Comparison of ENCODE assay signal across 8 cellular contexts in the genomic region with DNA sequence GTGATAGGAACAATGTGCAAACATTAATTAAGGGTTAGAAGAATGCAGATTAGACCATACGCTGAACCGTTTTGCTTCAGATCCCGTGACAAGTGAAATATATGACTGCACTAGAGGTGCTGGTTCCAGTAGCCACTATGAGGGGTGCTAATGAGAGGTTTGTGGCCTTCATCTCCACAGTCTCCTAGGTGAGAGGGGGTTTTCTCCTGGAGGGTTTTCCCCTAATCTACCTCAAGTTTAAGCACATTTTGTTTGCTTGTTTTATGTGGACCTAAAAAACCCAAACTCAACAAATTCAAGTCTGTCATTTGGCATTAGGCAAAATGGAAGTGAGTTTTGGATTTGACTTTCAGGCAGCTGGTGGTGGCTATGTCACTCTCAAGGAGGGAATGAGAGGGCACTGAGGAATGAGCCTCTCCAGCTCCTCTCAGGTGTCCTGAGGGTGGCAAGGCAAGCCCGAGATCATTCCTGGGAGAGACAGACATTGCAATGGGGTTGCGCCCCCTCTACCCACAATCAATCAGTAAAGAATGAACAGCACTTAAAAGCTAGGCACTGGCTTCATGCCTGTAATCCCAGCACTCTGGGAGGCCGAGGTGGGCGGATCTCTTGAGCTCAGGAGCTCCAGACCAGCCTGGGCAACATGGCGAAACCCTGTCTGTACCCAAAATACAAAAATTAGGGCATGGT. TPM values are rescaled to one million over a fixed set of nuclear protein-coding genes. Genes with fewer than 3 reads are reported as not detected.
DNase-seq lines count a peak whose midpoint lies in the region; ATAC-seq, FAIRE-seq and TF ChIP-seq lines count a peak whose summit lies in the region.

No MANE protein-coding gene starts in this region.

- H3K27ac ChIP-seq in A673 (ENCODE audit: low read depth, low read length, poor library complexity, severe bottlenecking) (no peak overlapping the region), HUES6 (ENCODE audit: low read depth, low read length) (no peak overlapping the region), GM12878 (ENCODE audit: control insufficient read depth, insufficient read depth) (peak overlapping the region; percentile 95), osteoblast (ENCODE audit: low read depth, low read length) (no peak overlapping the region)

- peak; percentile 40 for ATAC-seq in GM12878

- SMC1A ChIA-PET in GM12878 (lab: Charles Lee; ENCODE audit: uncharacterized antibody, unreplicated experiment), result interaction anchor here (0.5 to 14.4 kb wide), 11 partner anchors 16 to 414 kb away, joined by 3 to 159 read pairs (median 7); a partner anchor contains a TSS

- POLR2A ChIA-PET in A673 (lab: Charles Lee; ENCODE audit: low non-redundant PET), result no interaction called here
- POLR2A ChIA-PET in GM12878 (lab: Charles Lee), result interaction anchor here (0.5 to 2.5 kb wide), 10 partner anchors 9 to 201 kb away, joined by 3 to 25 read pairs (median 6); a partner anchor contains a TSS

- intact Hi-C loops in A673 (cut with micrococcal nuclease; ENCODE audit: unreplicated experiment), result loop anchor here (1.0 to 5.0 kb wide), 2 partner anchors 38 to 256 kb away; no protein-coding TSS in a partner anchor
- intact Hi-C loops in GM12878 (cut with micrococcal nuclease; ENCODE audit: unreplicated experiment), result loop anchor here (1.0 to 10.0 kb wide), 2 partner anchors 201 to 413 kb away; a partner anchor contains a TSS

- peak overlapping the region; percentile 92 for H2AFZ ChIP-seq in GM12878 (ENCODE audit: control insufficient read depth, low read depth, low read length)
- H2AFZ ChIP-seq in osteoblast (ENCODE audit: low read length), result no peak overlapping the region

- peaks cover 5% of the 10 kb centered on the region for H3K4me1 ChIP-seq in A673 (ENCODE audit: insufficient read depth, low read length, poor library complexity, severe bottlenecking)
- H3K4me1 ChIP-seq in HUES6 (ENCODE audit: control insufficient read depth, insufficient read depth, low read length), result peaks cover 6% of the 10 kb centered on the region; the same call in 1 of the 2 replicates
- no peaks in the 10 kb centered on the region; the same call in none of the 2 replicates for H3K4me1 ChIP-seq in GM12878 (ENCODE audit: control insufficient read depth, insufficient read depth, low read length)
- peaks cover 20% of the 10 kb centered on the region for H3K4me1 ChIP-seq in osteoblast (ENCODE audit: insufficient read depth, low read length)

- no peaks in the 10 kb centered on the region for H3K36me3 ChIP-seq in A673 (ENCODE audit: insufficient read depth, low read length, poor library complexity, severe bottlenecking)
- no peaks in the 10 kb centered on the region for H3K36me3 ChIP-seq in HUES6 (ENCODE audit: control insufficient read depth, insufficient read depth, low read length)
- no peaks in the 10 kb centered on the region for H3K36me3 ChIP-seq in GM12878 (ENCODE audit: control insufficient read depth in 2 of 2, insufficient read depth in 2 of 2, low read length in 1 of 2)
- no peaks in the 10 kb centered on the region for H3K36me3 ChIP-seq in osteoblast (ENCODE audit: insufficient read depth, low read length)

- TF ChIP-seq CTCF in A673 (conservative IDR thresholded peaks at IDR 0.05; ENCODE audit: low read depth, low read length) (no peak), GM12878 (IDR thresholded peaks at IDR 0.05 in 2 of 3, conservative IDR thresholded peaks at IDR 0.05 in 1 of 3; ENCODE audit: control insufficient read depth in 2 of 3, extremely low read depth in 1 of 3, insufficient read depth in 1 of 3, low read depth in 3 of 3, low read length in 3 of 3) (no peak), osteoblast (IDR thresholded peaks at IDR 0.05; ENCODE audit: extremely low read depth, low read depth, low read length) (no peak)

- H3K4me3 ChIP-seq in A673 (ENCODE audit: low read depth, low read length, poor library complexity, severe bottlenecking), result peak overlapping the region; percentile 72
- H3K4me3 ChIP-seq in HUES6 (ENCODE audit: low read depth, low read length), result peak overlapping the region; percentile 84; the same call in 1 of the 2 replicates
- H3K4me3 ChIP-seq in GM12878, result peak overlapping the region; percentile 78; the same call in 1 of the 2 replicates
- no peak overlapping the region for H3K4me3 ChIP-seq in osteoblast (ENCODE audit: insufficient read depth, low read length)

- no peak for TF ChIP-seq POLR2A in GM12878 (IDR thresholded peaks at IDR 0.05; ENCODE audit: low read depth, low read length)

- H3K79me2 ChIP-seq in GM12878 (ENCODE audit: control insufficient read depth, insufficient read depth, low read length), result no peaks in the 10 kb centered on the region
- H3K79me2 ChIP-seq in osteoblast (ENCODE audit: insufficient read depth, low read length), result no peaks in the 10 kb centered on the region

- TF ChIP-seq RAD21 in GM12878 (IDR thresholded peaks at IDR 0.05; ENCODE audit: insufficient read depth, low read depth, low read length), result no peak

- 59% methylated on average over 8 of the region's 8 CpGs for WGBS in GM12878 (ENCODE audit: insufficient coverage, insufficient replicate concordance, low lambda C conversion rate, missing lambda C conversion rate)

- RAD21 ChIA-PET in GM12878 (lab: Charles Lee; ENCODE audit: unreplicated experiment), result interaction anchor here (0.6 to 8.2 kb wide), 9 partner anchors 15 to 594 kb away, joined by 3 to 104 read pairs (median 5); a partner anchor contains a TSS

- H4K20me1 ChIP-seq in GM12878 (ENCODE audit: control insufficient read depth, insufficient read depth) (no peaks in the 10 kb centered on the region), osteoblast (ENCODE audit: insufficient read depth, low read length) (no peaks in the 10 kb centered on the region)

- no peaks in the 10 kb centered on the region for H3K27me3 ChIP-seq in A673 (replicated peaks; ENCODE audit: insufficient read depth, low read depth, low read length, poor library complexity)
- H3K27me3 ChIP-seq in HUES6 (ENCODE audit: control insufficient read depth, insufficient read depth, low read length), result no peaks in the 10 kb centered on the region
- H3K27me3 ChIP-seq in GM12878 (replicated peaks in 1 of 2; ENCODE audit: control insufficient read depth in 2 of 2, insufficient read depth in 2 of 2, low read length in 1 of 2), result no peaks in the 10 kb centered on the region
- H3K27me3 ChIP-seq in osteoblast (ENCODE audit: insufficient read depth, low read length), result no peaks in the 10 kb centered on the region

- CTCF ChIA-PET in A673 (lab: Charles Lee), result interaction anchor here (0.7 to 1.0 kb wide), 2 partner anchors 39 to 525 kb away, joined by 5 read pairs; no protein-coding TSS in a partner anchor
- CTCF ChIA-PET in GM12878 (lab: Yijun Ruan, JAX), result interaction anchor here (0.9 to 11.2 kb wide), 13 partner anchors 14 to 410 kb away, joined by 3 to 253 read pairs (median 7); a partner anchor contains a TSS

- peak in 1 of 2 experiments; percentile 63; a peak in 2 of 4 replicates for TF ChIP-seq EP300 in GM12878 (IDR thresholded peaks at IDR 0.05; ENCODE audit: borderline replicate concordance in 1 of 2, control insufficient read depth in 1 of 2, low read depth in 2 of 2, low read length in 2 of 2)

- BruUV-seq in A673 (replicated peaks; lab: Mats Ljungman, UMichigan) (no TSS peak), GM12878 (replicated peaks; lab: Mats Ljungman, UMichigan) (no TSS peak)

- peak; percentile 13 for FAIRE-seq in GM12878 (lab: Jason Lieb, UNC)

- in situ Hi-C loops in GM12878 (cut with MboI), result loop anchor here (5.0 kb wide), 1 partner anchor 191 kb away; no protein-coding TSS in a partner anchor

- H3K9me3 ChIP-seq in A673 (ENCODE audit: low read depth, low read length, poor library complexity, severe bottlenecking) (no peaks in the 10 kb centered on the region), HUES6 (ENCODE audit: control insufficient read depth, insufficient read depth, low read depth, low read length) (no peaks in the 10 kb centered on the region), GM12878 (replicated peaks; ENCODE audit: control insufficient read depth, insufficient read depth, low read length) (no peaks in the 10 kb centered on the region), osteoblast (ENCODE audit: low read depth, low read length) (no peaks in the 10 kb centered on the region)

- H3K9ac ChIP-seq in HUES6 (ENCODE audit: low read length) (no peak overlapping the region), GM12878 (ENCODE audit: control insufficient read depth, insufficient read depth, low read length) (peak overlapping the region; percentile 96; the same call in 1 of the 2 replicates)

- DNase-seq in A673 (ENCODE audit: low spot score) (no peak), GM12878 (ENCODE audit: low read depth, low spot score) (peak; percentile 38), osteoblast (ENCODE audit: insufficient read length, low spot score, missing footprints) (no peak), UCSD-AML1 (lab: John Stamatoyannopoulos, UW; ENCODE audit: unreplicated experiment) (no peak), Kasumi-1 (lab: John Stamatoyannopoulos, UW) (no peak), NOMO-1 treated with DMSO at 0.1 percent for 48 hours (lab: John Stamatoyannopoulos, UW; ENCODE audit: unreplicated experiment) (no peak)
- no peak for DNase-seq in activated T-cell treated with anti-CD3 and anti-CD28 coated beads, Interleukin-2, amount 50 U/mL, for 48 hours

- H3K4me2 ChIP-seq in GM12878 (ENCODE audit: control insufficient read depth, insufficient read depth) (peak overlapping the region; percentile 95), osteoblast (ENCODE audit: insufficient read depth, low read length) (peak overlapping the region; percentile 97)

RNA-seq across cellular contexts. Expression of a gene that starts 13.9 kb away (rescaled TPM):
- total RNA-seq in A673 (2021) (42.9 and 43.2 TPM in 2 replicates), GM12878 (2014; rRNA removed) (1.6 TPM in 2 replicates), GM12878 (2014; rRNA removed; fragmentation: Illumina TruSeq; extraction: Trizol) (0.58 and 1.7 TPM in 2 replicates), GM12878 (2021) (1.4 and 2.4 TPM in 2 replicates), osteoblast (3.3 and 4.1 TPM in 2 replicates)
- total RNA-seq in GM12878 (2013; cell fraction: nucleolus; rRNA removed), result 23.9 and 24.1 TPM in 2 replicates
- 2.3 TPM for polyA plus RNA-seq in GM12878 (2011; ENCODE audit: low read depth)
- polyA plus RNA-seq in GM12878 (2011; rRNA removed) (3.9 and 5.7 TPM in 2 replicates), GM12878 (2014; fragmentation: Illumina TruSeq; extraction: Trizol) (0.17 and 1.0 TPM in 2 replicates), GM12878 (2014; fragmentation: Nextera tagmentation; extraction: Ambion mirVana) (under 1 TPM in 1 of 2 experiments, not detected in 1; 0.04 TPM), GM12878 (2014; rRNA removed) (1.2 and 1.3 TPM in 2 replicates), GM12878 (2016; fragmentation: Nextera tagmentation; extraction: Ambion mirVana) (under 1 TPM; 0.08 to 0.75 TPM)
- 5.3 and 5.7 TPM in 2 replicates for polyA plus RNA-seq in GM12878 (2011; cell fraction: cytosol; rRNA removed)
- polyA plus RNA-seq in GM12878 (2011; cell fraction: nucleus; rRNA removed), result 7.9 and 12.0 TPM in 2 replicates
- 8.5 and 8.6 TPM in 2 replicates for polyA plus RNA-seq in GM12878 (2012)
- polyA minus RNA-seq in GM12878 (2011; rRNA and poly(A)+ RNA removed), result 3.4 and 10.1 TPM in 2 replicates
- 0.73 and 4.3 TPM in 2 replicates for polyA minus RNA-seq in GM12878 (2011; cell fraction: cytosol; rRNA and poly(A)+ RNA removed)
- 6.2 and 7.7 TPM in 2 replicates for polyA minus RNA-seq in GM12878 (2011; cell fraction: nucleus; rRNA and poly(A)+ RNA removed)

RNA-seq across cellular contexts. Expression of a gene that starts 50.3 kb away (rescaled TPM):
- total RNA-seq in A673 (2021) (not detected in 2 replicates), GM12878 (2014; rRNA removed) (not detected in 2 replicates), GM12878 (2014; rRNA removed; fragmentation: Illumina TruSeq; extraction: Trizol) (not detected in 2 replicates), GM12878 (2021) (not detected in 2 replicates), osteoblast (not detected in 2 replicates)
- total RNA-seq in GM12878 (2013; cell fraction: nucleolus; rRNA removed), result not detected in 2 replicates
- polyA plus RNA-seq in GM12878 (2011; ENCODE audit: low read depth), result 0.13 TPM
- polyA plus RNA-seq in GM12878 (2011; rRNA removed) (0.03 TPM in 1 of 2 replicates, not detected in the other), GM12878 (2014; fragmentation: Illumina TruSeq; extraction: Trizol) (not detected in 2 replicates), GM12878 (2014; fragmentation: Nextera tagmentation; extraction: Ambion mirVana) (under 1 TPM; 0.02 to 0.11 TPM), GM12878 (2014; rRNA removed) (not detected in 2 replicates), GM12878 (2016; fragmentation: Nextera tagmentation; extraction: Ambion mirVana) (under 1 TPM; 0.18 to 0.21 TPM)
- polyA plus RNA-seq in GM12878 (2011; cell fraction: cytosol; rRNA removed), result not detected in 2 replicates
- not detected in 2 replicates for polyA plus RNA-seq in GM12878 (2011; cell fraction: nucleus; rRNA removed)
- polyA plus RNA-seq in GM12878 (2012), result 0.06 TPM in 1 of 2 replicates, not detected in the other
- polyA minus RNA-seq in GM12878 (2011; rRNA and poly(A)+ RNA removed), result not detected in 2 replicates
- polyA minus RNA-seq in GM12878 (2011; cell fraction: cytosol; rRNA and poly(A)+ RNA removed), result not detected in 2 replicates
- not detected in 2 replicates for polyA minus RNA-seq in GM12878 (2011; cell fraction: nucleus; rRNA and poly(A)+ RNA removed)
